In the genomic region with DNA sequence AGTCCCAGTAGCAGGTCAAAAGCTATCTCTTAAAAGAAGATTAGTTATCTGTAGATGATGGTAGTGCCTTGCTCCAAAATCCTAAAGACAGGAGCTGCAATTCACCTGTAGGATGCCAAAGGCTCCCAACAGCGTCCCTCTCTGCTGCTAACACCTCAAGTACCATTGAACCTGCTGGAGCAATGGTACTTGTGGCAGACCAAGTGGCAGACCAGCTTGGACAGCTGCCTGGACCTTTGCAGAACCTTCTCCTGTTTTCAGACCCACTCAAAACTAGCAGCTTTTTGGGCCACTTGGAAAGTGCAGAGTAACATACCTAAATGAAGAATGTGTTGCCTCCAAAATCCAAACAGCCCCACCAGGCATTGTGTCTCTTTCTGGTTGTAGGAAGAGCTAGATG, we compare ENCODE assay signal across 27 cellular contexts.
"Had no signal": no experiment of that assay in that cellular context is flagged by ENCODE, and none has a peak within 500 bp of the region (broad histone marks: within the 10 kb centered on the region; RNA-seq: fewer than 3 reads in every experiment).

No MANE protein-coding gene starts in this region.

- H3K9me3 ChIP-seq: ovary, right lobe of liver, thoracic aorta had no signal

- H3K9me3 Mint-ChIP-seq: natural killer cell had no signal

- H3K4me1 Mint-ChIP-seq: natural killer cell; nephron; neural progenitor cell; stimulated activated effector memory CD8-positive, alpha-beta T cell treated with anti-CD3 and anti-CD28 coated beads, Interleukin-12 subunit alpha, Interleukin-12 subunit beta, amount 100 ng/mL, for 72 hours had no signal

- H3K27ac ChIP-seq: neural progenitor cell, ovary, parathyroid adenoma, psoas muscle, right lobe of liver, sigmoid colon, stomach, thoracic aorta, tibial artery, transverse colon, vagina had no signal

- H3K4me1 ChIP-seq: neural progenitor cell, parathyroid adenoma, psoas muscle, right lobe of liver, sigmoid colon, stomach, tibial artery, transverse colon, vagina had no signal

- H3K36me3 ChIP-seq: neural progenitor cell, ovary, right lobe of liver, thoracic aorta, transverse colon, vagina had no signal

- DNase-seq: natural killer cell; occipital lobe; ovary; posterior cingulate gyrus; psoas muscle; right cardiac atrium; right lobe of liver; sigmoid colon; small intestine; stimulated activated CD4-positive, alpha-beta T cell treated with anti-CD3 and anti-CD28 coated beads, Interleukin-15, amount 100 ng/mL, for 24 hours; stimulated activated CD4-positive, alpha-beta T cell treated with anti-CD3 and anti-CD28 coated beads, Interleukin-2, amount 100 ng/mL, for 24 hours; stimulated activated CD4-positive, alpha-beta T cell treated with anti-CD3 and anti-CD28 coated beads, Interleukin-2, amount 100 ng/mL, for 48 hours; stimulated activated CD4-positive, alpha-beta T cell treated with anti-CD3 and anti-CD28 coated beads, Interleukin-4, amount 100 ng/mL, for 24 hours; stimulated activated naive B cell treated with anti-CD40 and anti-IgM and Interleukin-4, amounts not matched to agents 10 μg/mL and 1 μg/mL and 100 μg/mL, for 72 hours; stimulated activated naive CD4-positive, alpha-beta T cell treated with Interleukin-2 at 50 U/mL for 16 hours; stomach; tibial artery; transverse colon had no signal

- H3K4me3 ChIP-seq: neural progenitor cell, ovary, psoas muscle, right lobe of liver, sigmoid colon, stomach, thoracic aorta, tibial artery, transverse colon, vagina had no signal

- H3K27ac Mint-ChIP-seq: natural killer cell; nephron; neural progenitor cell; progenitor cell of endocrine pancreas; stimulated activated effector memory CD8-positive, alpha-beta T cell treated with anti-CD3 and anti-CD28 coated beads, Interleukin-12 subunit alpha, Interleukin-12 subunit beta, amount 100 ng/mL, for 72 hours; stimulated activated naive B cell treated with anti-CD40 and anti-IgM and Interleukin-4, amounts not matched to agents 10 μg/mL and 1 μg/mL and 100 μg/mL, for 72 hours; stimulated activated naive CD8-positive, alpha-beta T cell treated with anti-CD3 and anti-CD28 coated beads, Interleukin-15, Interleukin-2, amounts not matched to agents 100 ng/mL and 50 ng/mL, for 24 hours; type B pancreatic cell had no signal

- H3K36me3 Mint-ChIP-seq: stimulated activated effector memory CD8-positive, alpha-beta T cell treated with anti-CD3 and anti-CD28 coated beads, Interleukin-12 subunit alpha, Interleukin-12 subunit beta, amount 100 ng/mL, for 72 hours had no signal

- H3K4me3 Mint-ChIP-seq: natural killer cell; nephron; neural progenitor cell; stimulated activated effector memory CD8-positive, alpha-beta T cell treated with anti-CD3 and anti-CD28 coated beads, Interleukin-12 subunit alpha, Interleukin-12 subunit beta, amount 100 ng/mL, for 72 hours; stimulated activated naive B cell treated with anti-CD40 and anti-IgM and Interleukin-4, amounts not matched to agents 10 μg/mL and 1 μg/mL and 100 μg/mL, for 72 hours; stimulated activated naive CD8-positive, alpha-beta T cell treated with anti-CD3 and anti-CD28 coated beads, Interleukin-15, Interleukin-2, amounts not matched to agents 100 ng/mL and 50 ng/mL, for 24 hours; type B pancreatic cell had no signal

- H3K27me3 ChIP-seq: neural progenitor cell, ovary, right lobe of liver, stomach, tibial artery, transverse colon, vagina had no signal

- H3K27me3 Mint-ChIP-seq: progenitor cell of endocrine pancreas, type B pancreatic cell had no signal

- ATAC-seq: natural killer cell, psoas muscle, right cardiac atrium, right lobe of liver had no signal
